Comparison of ENCODE assay signal across 1 cellular context in the genomic region with DNA sequence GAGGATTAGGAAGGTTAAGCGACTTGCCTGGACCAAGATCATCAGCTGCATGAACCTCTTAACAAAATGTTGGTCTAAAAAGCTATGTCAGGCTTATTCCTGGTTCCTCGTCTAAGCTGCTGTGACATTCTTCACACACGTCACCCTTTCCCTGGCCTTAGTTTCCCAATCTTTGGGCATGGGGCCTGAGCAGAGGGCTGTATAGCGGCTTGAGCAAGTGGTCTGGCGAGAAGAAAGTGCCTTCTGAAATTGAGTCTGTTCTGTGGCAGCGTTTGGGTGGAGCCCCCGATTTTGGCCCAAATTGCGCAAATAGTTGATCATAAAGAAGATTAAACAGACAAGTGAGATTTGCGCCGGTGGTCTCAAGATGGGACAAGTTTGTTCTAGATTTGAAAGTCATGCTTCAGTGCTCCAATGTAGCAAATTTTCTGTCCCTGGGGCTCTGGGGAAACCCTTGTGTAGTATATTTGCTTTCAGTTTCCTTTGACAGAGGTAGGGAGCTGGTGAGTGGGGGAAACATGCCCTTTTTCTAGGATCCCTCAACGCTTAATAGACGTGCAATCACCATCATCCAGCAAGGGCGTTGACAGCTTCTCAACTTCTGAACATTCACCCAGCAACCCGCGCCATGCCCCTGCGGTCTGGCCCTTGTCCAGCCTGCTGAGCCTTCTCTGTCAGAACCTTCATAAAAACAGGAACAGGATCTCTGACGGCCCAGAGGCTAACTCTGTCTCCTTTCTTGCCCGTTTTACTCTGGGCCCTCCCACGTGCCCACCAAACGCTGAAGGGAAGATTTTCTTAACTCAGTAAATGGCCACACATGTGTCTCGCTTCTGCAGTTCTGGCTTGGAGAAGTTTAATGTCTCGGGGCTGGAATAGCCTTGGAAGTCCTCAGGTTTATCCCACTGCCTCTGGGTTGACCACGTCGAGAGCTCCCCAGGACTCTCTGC.
A peak's percentile ranks its signal among the peaks of the same experiment; 100 is the strongest.
TF ChIP-seq lines count a peak whose summit lies in the region.

No MANE protein-coding gene starts in this region.

TF ChIP-seq in GM12878, 131 proteins besides CTCF, POLR2A, EP300 and RAD21 (continued from another document):
- TF ChIP-seq HSF1 (IDR thresholded peaks at IDR 0.05; ENCODE audit: low read depth, low read length) (no peak), SMC3 (IDR thresholded peaks at IDR 0.05; ENCODE audit: borderline replicate concordance, low read length) (0 out of 2 replicates have a peak, but pooled peaks have one; percentile 1), RELA (IDR thresholded peaks at IDR 0.05; ENCODE audit: borderline replicate concordance, partially characterized antibody) (peak; percentile 34)
